In genomic region chr7:108454674-108455523, GRCh38 we compare ENCODE assay signal across 9 cellular contexts. TPM values are rescaled to one million over a fixed set of nuclear protein-coding genes. Genes with fewer than 3 reads are reported as not detected.
DNase-seq lines count a peak whose midpoint lies in the region; ATAC-seq, FAIRE-seq and TF ChIP-seq lines count a peak whose summit lies in the region.
"Had no signal": no experiment of that assay in that cellular context is flagged by ENCODE, and none has a peak within 500 bp of the region (broad histone marks: within the 10 kb centered on the region; RNA-seq: fewer than 3 reads in every experiment).

No MANE protein-coding gene starts in this region.

- H3K4me1 ChIP-seq in iPS DF 6.9 (ENCODE audit: control insufficient read depth, insufficient read depth, low read length) (peaks cover 3% of the 10 kb centered on the region; the same call in 1 of the 2 replicates), gastrocnemius medialis (peaks cover 0 to 13% of the 10 kb centered on the region in 2 donors)

- in situ Hi-C loops in astrocyte of the spinal cord (cut with HindIII; ENCODE audit: low sequenced_read_pairs) (no loop called here), gastrocnemius medialis (cut with MboI; ENCODE audit: low sequenced_read_pairs in 4 of 4) (no loop called here)

- H3K27ac ChIP-seq in iPS DF 6.9 (ENCODE audit: low read length) (no peak overlapping the region), gastrocnemius medialis (no peak overlapping the region)
- H3K27ac ChIP-seq: epithelial cell of prostate had no signal

- WGBS in iPS DF 6.9 (ENCODE audit: insufficient coverage, insufficient read length): no CpG with 5 or more reads among the region's 69 CpGs

- no peak for ATAC-seq in gastrocnemius medialis

- H3K27me3 ChIP-seq in iPS DF 6.9 (ENCODE audit: control insufficient read depth, insufficient read depth, low read length) (peaks cover 20% of the 10 kb centered on the region; the same call in 1 of the 2 replicates), gastrocnemius medialis (peaks cover 39 to 60% (median 54%) of the 10 kb centered on the region in 3 donors)

- H3K4me3 ChIP-seq in astrocyte of the spinal cord (ENCODE audit: low read depth, low read length): peak overlapping the region; percentile 45
- H3K4me3 ChIP-seq in iPS DF 6.9 (ENCODE audit: low read length): peak overlapping the region; percentile 92
- H3K4me3 ChIP-seq in gastrocnemius medialis: peak overlapping the region; percentile 44 to 58 (median 54)

- H3K9me3 ChIP-seq in iPS DF 6.9 (ENCODE audit: control insufficient read depth, insufficient read depth, low read length): no peaks in the 10 kb centered on the region
- H3K9me3 ChIP-seq in gastrocnemius medialis: no peaks in the 10 kb centered on the region

- intact Hi-C loops in gastrocnemius medialis (cut with DNase I; ENCODE audit: low total_unique reads): no loop called here

- peak; percentile 6 for TF ChIP-seq CTCF in astrocyte of the spinal cord (IDR thresholded peaks at IDR 0.05; ENCODE audit: low read depth, low read length)
- no peak for TF ChIP-seq CTCF in gastrocnemius medialis (IDR thresholded peaks at IDR 0.05 in 4 of 5, conservative IDR thresholded peaks at IDR 0.05 in 1 of 5)

- no peak for FAIRE-seq in GM12891 (lab: Jason Lieb, UNC)

- H3K36me3 ChIP-seq in iPS DF 6.9 (ENCODE audit: control insufficient read depth, insufficient read depth, low read length) (no peaks in the 10 kb centered on the region), gastrocnemius medialis (no peaks in the 10 kb centered on the region)

- TF ChIP-seq POLR2A in GM12891 (IDR thresholded peaks at IDR 0.05; ENCODE audit: low read depth, low read length): no peak
- no peak for TF ChIP-seq POLR2A in gastrocnemius medialis (IDR thresholded peaks at IDR 0.05)

- DNase-seq in 8988T: peak; percentile 49
- peak; percentile 31 for DNase-seq in GM12891 (ENCODE audit: insufficient read length, low spot score)
- peak; percentile 84 to 89 for DNase-seq in NCI-H526 (lab: John Stamatoyannopoulos, UW)
- peak; percentile 38 for DNase-seq in astrocyte of the spinal cord (ENCODE audit: low read depth, low spot score)
- no peak for DNase-seq in iPS DF 6.9 (ENCODE audit: low read depth, low spot score)
- DNase-seq in gastrocnemius medialis: no peak
- no peak for DNase-seq in mucosa of gallbladder (ENCODE audit: low spot score)
- no peak for DNase-seq in GDM1 (lab: John Stamatoyannopoulos, UW)

TF ChIP-seq in GM12891, 5 proteins besides CTCF, POLR2A, EP300 and RAD21:
- no peak for TF ChIP-seq POU2F2 (IDR thresholded peaks at IDR 0.05; ENCODE audit: low read depth, low read length)
- no peak for TF ChIP-seq SPI1 (IDR thresholded peaks at IDR 0.05; ENCODE audit: low read depth, low read length)
- TF ChIP-seq PAX5 (IDR thresholded peaks at IDR 0.05; ENCODE audit: insufficient read depth, low read length, severe bottlenecking): no peak
- no peak for TF ChIP-seq POLR2AphosphoS5 (IDR thresholded peaks at IDR 0.05; ENCODE audit: low read depth, low read length)
- TF ChIP-seq TAF1 (IDR thresholded peaks at IDR 0.05; ENCODE audit: low read depth, low read length): no peak

RNA-seq across cellular contexts. Expression of gene NRCAM, which starts 1.3 kb away (rescaled TPM):
- 1.7 TPM for polyA plus RNA-seq in GM12891 (2012; ENCODE audit: low read depth, missing spikeins)
- total RNA-seq in gastrocnemius medialis: under 1 TPM in 3 of 4 donors, not detected in 1; 0.18 to 0.31 (median 0.23) TPM
- total RNA-seq in mucosa of gallbladder: 38.2 TPM

Comparison
In these comparisons a context has a peak if more than half of its experiments do, and no peak if none do; other contexts are left out.
1. DNase-seq: peak in 8988T (single experiment), GM12891 (single experiment), NCI-H526 (2 of 2) and astrocyte of the spinal cord (single experiment); none in iPS DF 6.9 (single experiment), gastrocnemius medialis (0 of 2), mucosa of gallbladder (single experiment) and GDM1 (single experiment).
2. RNA of gene NRCAM, which starts 1.3 kb away (total RNA-seq): 38.2 TPM in mucosa of gallbladder (single experiment); 0.18 to 0.31 TPM in gastrocnemius medialis; every median in the first group is over 10 times any median in the second.
3. Peak in every context shown above with its lines, with median percentiles within 50 percentile points of each other: H3K4me3 ChIP-seq.